18 cellular contexts compared by ENCODE assay signal in genomic region chr9:28805197-28805596, GRCh38.
"Had no signal": no experiment of that assay in that cellular context is flagged by ENCODE, and none has a peak within 500 bp of the region (broad histone marks: within the 10 kb centered on the region; RNA-seq: fewer than 3 reads in every experiment).

No MANE protein-coding gene starts in this region.

- H3K36me3 ChIP-seq: MG63, SJSA1 had no signal

- H3K4me3 ChIP-seq: MG63, SJSA1 had no signal

- H3K27me3 ChIP-seq: MG63, SJSA1 had no signal

- H3K9me3 ChIP-seq: MG63, SJSA1 had no signal

- H3K4me1 ChIP-seq: SJSA1 had no signal

- DNase-seq: KBM-7, MG63, NCI-H1092, NCI-H1105 treated with DMSO at 0.1 percent for 48 hours, NCI-H1417 treated with DMSO at 0.1 percent for 48 hours, NCI-H146, NCI-H187, NCI-H2029, NCI-H2081 treated with DMSO at 0.1 percent for 48 hours, NCI-H2171, NCI-H226, NCI-H524, NCI-H526 treated with DMSO at 0.1 percent for 48 hours, NCI-H774, Right ventricle myocardium superior, RPMI8226, SIG-M5 had no signal
